Comparison of ENCODE assay signal across 27 cellular contexts in the genomic region with DNA sequence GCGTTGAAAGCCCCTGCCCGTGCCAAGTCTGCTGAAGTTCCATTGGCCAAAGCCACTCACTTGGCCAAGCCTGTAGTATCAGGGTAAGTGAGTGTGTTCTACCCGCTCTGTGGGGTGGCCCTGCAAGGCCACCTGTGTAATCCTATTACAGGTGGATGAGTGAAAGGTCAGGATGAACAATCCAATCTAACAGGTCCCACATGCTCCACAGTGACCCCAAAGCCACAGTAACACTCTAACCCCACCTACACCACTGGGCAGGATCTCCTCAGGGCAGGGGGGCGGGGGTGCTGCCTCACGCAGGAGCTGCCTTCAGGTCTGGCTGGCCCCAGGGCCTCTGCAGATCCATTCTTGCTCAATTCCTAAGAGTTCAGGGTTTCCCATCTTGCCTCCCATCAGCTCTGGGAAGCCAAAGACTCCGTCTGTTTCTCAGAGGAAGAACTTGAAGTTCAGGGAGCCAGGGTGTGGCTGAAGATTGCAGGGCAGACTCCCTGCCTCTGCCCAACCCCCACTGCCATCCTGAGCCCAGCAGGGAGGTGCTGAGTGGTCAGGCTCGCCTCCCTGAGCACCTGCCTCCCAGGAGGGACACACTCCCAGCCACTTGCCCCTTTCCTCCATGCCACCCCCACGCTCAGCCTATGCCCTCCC. TPM values are rescaled to one million over a fixed set of nuclear protein-coding genes. Genes with fewer than 3 reads are reported as not detected.
DNase-seq lines count a peak whose midpoint lies in the region; ATAC-seq, FAIRE-seq and TF ChIP-seq lines count a peak whose summit lies in the region.
"Had no signal": no experiment of that assay in that cellular context is flagged by ENCODE, and none has a peak within 500 bp of the region (broad histone marks: within the 10 kb centered on the region; RNA-seq: fewer than 3 reads in every experiment).

No MANE protein-coding gene starts in this region.

- no peaks in the 10 kb centered on the region for H3K79me1 ChIP-seq in H1 (ENCODE audit: low read depth, low read length)
- no peaks in the 10 kb centered on the region for H3K79me1 ChIP-seq in mesenchymal stem cell (replicated peaks; ENCODE audit: low read length, poor library complexity, severe bottlenecking)

- H3K4me3 ChIP-seq in H1 (ENCODE audit: extremely low read depth in 1 of 4, insufficient read depth in 2 of 4, low read depth in 3 of 4, low read length in 4 of 4) (no peak overlapping the region), mesenchymal stem cell (ENCODE audit: insufficient read depth in 1 of 2, low read depth in 1 of 2, low read length in 2 of 2) (no peak overlapping the region)
- H3K4me3 ChIP-seq: psoas muscle, smooth muscle cell, stomach had no signal

- H2BK5ac ChIP-seq in H1 (ENCODE audit: low read depth, low read length) (no peak overlapping the region; the same call in 1 of the 2 replicates), mesenchymal stem cell (ENCODE audit: low read depth, low read length, poor library complexity, severe bottlenecking) (no peak overlapping the region)

- H3K36me3 ChIP-seq in H1 (ENCODE audit: control insufficient read depth in 2 of 4, insufficient read depth in 4 of 4, low read length in 3 of 4) (no peaks in the 10 kb centered on the region), mesenchymal stem cell (ENCODE audit: control insufficient read depth in 1 of 2, insufficient read depth in 2 of 2, low read depth in 1 of 2, low read length in 2 of 2) (no peaks in the 10 kb centered on the region)
- H3K36me3 ChIP-seq: BE2C, stomach had no signal

- TF ChIP-seq POLR2A in H1 (IDR thresholded peaks at IDR 0.05; ENCODE audit: control extremely low read depth in 1 of 2, low read depth in 2 of 2, low read length in 2 of 2): no peak

- peak; percentile 44 for DNase-seq in SIG-M5 treated with dmso at 0.1 percent for 504 hours (lab: John Stamatoyannopoulos, UW; ENCODE audit: unreplicated experiment)
- no peak for DNase-seq in SIG-M5 (lab: John Stamatoyannopoulos, UW)
- no peak for DNase-seq in H1 (ENCODE audit: low read depth in 1 of 2, low spot score in 2 of 2)
- no peak for DNase-seq in mesenchymal stem cell
- no peak for DNase-seq in iPS-NIHi11 (ENCODE audit: low spot score)
- no peak for DNase-seq in osteocyte (ENCODE audit: extremely low spot score, unreplicated experiment)
- DNase-seq: activated CD8-positive, alpha-beta T cell treated with anti-CD3 and anti-CD28 coated beads, Interleukin-2, amount 10 ng/mL, durations not matched to agents 7 days and 5 days; activated naive CD4-positive, alpha-beta T cell treated with anti-CD3 and anti-CD28 coated beads, Interleukin-2, amount 10 ng/mL, durations not matched to agents 7 days and 5 days; activated T-cell treated with anti-CD3 and anti-CD28 coated beads, Interleukin-2, amount 50 U/mL, for 1 hour; anterior cingulate cortex; BE2C; central memory CD4-positive, alpha-beta T cell; EL; left cardiac atrium; midbrain; NCI-H1436; NCI-H526 treated with DMSO at 0.1 percent for 48 hours; nephron progenitor cell; psoas muscle; stimulated activated CD4-positive, alpha-beta T cell treated with anti-CD3 and anti-CD28 coated beads, Interleukin-4, amount 100 ng/mL, for 24 hours; stomach had no signal

- no peaks in the 10 kb centered on the region for H3K9me3 ChIP-seq in H1 (ENCODE audit: insufficient read depth in 2 of 2, low read depth in 1 of 2, low read length in 1 of 2)
- H3K9me3 ChIP-seq in mesenchymal stem cell (ENCODE audit: control insufficient read depth, low read length): no peaks in the 10 kb centered on the region
- H3K9me3 ChIP-seq: BE2C, psoas muscle, stomach had no signal

- no peaks in the 10 kb centered on the region for H3K9me3 Mint-ChIP-seq in osteocyte (ENCODE audit: unreplicated experiment)
- H3K9me3 Mint-ChIP-seq: activated naive CD4-positive, alpha-beta T cell treated with anti-CD3 and anti-CD28 coated beads, Interleukin-2, amount 10 ng/mL, durations not matched to agents 7 days and 5 days; nephron progenitor cell; type B pancreatic cell had no signal

- TF ChIP-seq EP300 in H1 (IDR thresholded peaks at IDR 0.05; ENCODE audit: borderline replicate concordance in 1 of 2, low read depth in 2 of 2, low read length in 2 of 2): no peak

- H2BK12ac ChIP-seq in H1 (ENCODE audit: low read depth, low read length) (no peak overlapping the region), mesenchymal stem cell (ENCODE audit: low read length in 2 of 2) (no peak overlapping the region)

- POLR2A ChIA-PET in H1 (lab: Charles Lee; ENCODE audit: partially characterized antibody): interaction anchor here (0.9 kb wide), 1 partner anchor 11 kb away, joined by 3 read pairs; no protein-coding TSS in a partner anchor

- H4K8ac ChIP-seq in H1 (ENCODE audit: extremely low read depth, insufficient read depth, low read length) (no peak overlapping the region), mesenchymal stem cell (ENCODE audit: low read length) (no peak overlapping the region)

- no peaks in the 10 kb centered on the region for H3K23me2 ChIP-seq in H1 (ENCODE audit: low read depth, low read length)

- ATAC-seq in HG03457 (IDR thresholded peaks at IDR 0.05; ENCODE audit: unreplicated experiment): no peak
- no peak for ATAC-seq in HG02610 (IDR thresholded peaks at IDR 0.05; ENCODE audit: unreplicated experiment)
- ATAC-seq: activated CD8-positive, alpha-beta T cell treated with anti-CD3 and anti-CD28 coated beads, Interleukin-2, amount 10 ng/mL, durations not matched to agents 7 days and 5 days; left cardiac atrium; psoas muscle; SK-N-SH treated with all-trans-retinoic acid at 6 μM for 48 hours had no signal

- no peak for TF ChIP-seq RAD21 in H1 (IDR thresholded peaks at IDR 0.05 in 1 of 2, conservative IDR thresholded peaks at IDR 0.05 in 1 of 2; ENCODE audit: low read depth in 2 of 2, low read length in 2 of 2)

- no peak overlapping the region for H3K14ac ChIP-seq in H1 (ENCODE audit: insufficient read length)
- H3K14ac ChIP-seq in mesenchymal stem cell (ENCODE audit: low read length in 2 of 2): peak overlapping the region in 1 of 2 experiments; percentile 23

- H3K4me1 Mint-ChIP-seq in osteocyte (ENCODE audit: unreplicated experiment): peaks cover 3% of the 10 kb centered on the region
- H3K4me1 Mint-ChIP-seq: activated naive CD4-positive, alpha-beta T cell treated with anti-CD3 and anti-CD28 coated beads, Interleukin-2, amount 10 ng/mL, durations not matched to agents 7 days and 5 days; nephron progenitor cell had no signal

- no peak overlapping the region for H3K4me3 Mint-ChIP-seq in osteocyte (ENCODE audit: unreplicated experiment)
- H3K4me3 Mint-ChIP-seq: activated CD8-positive, alpha-beta T cell treated with anti-CD3 and anti-CD28 coated beads, Interleukin-2, amount 10 ng/mL, durations not matched to agents 7 days and 5 days; activated naive CD4-positive, alpha-beta T cell treated with anti-CD3 and anti-CD28 coated beads, Interleukin-2, amount 10 ng/mL, durations not matched to agents 7 days and 5 days; nephron progenitor cell; type B pancreatic cell had no signal

- no peaks in the 10 kb centered on the region for H3K27me3 Mint-ChIP-seq in osteocyte (ENCODE audit: unreplicated experiment)
- H3K27me3 Mint-ChIP-seq: type B pancreatic cell had no signal

- H4K20me1 ChIP-seq in H1 (replicated peaks in 1 of 2; ENCODE audit: control insufficient read depth in 1 of 2, insufficient read depth in 2 of 2, low read length in 2 of 2): no peaks in the 10 kb centered on the region

- no peaks in the 10 kb centered on the region for H3K36me3 Mint-ChIP-seq in osteocyte (ENCODE audit: unreplicated experiment)
- H3K36me3 Mint-ChIP-seq: activated naive CD4-positive, alpha-beta T cell treated with anti-CD3 and anti-CD28 coated beads, Interleukin-2, amount 10 ng/mL, durations not matched to agents 7 days and 5 days; type B pancreatic cell had no signal

- no peak overlapping the region for H2BK20ac ChIP-seq in H1 (ENCODE audit: low read length)

- H3K4me2 ChIP-seq in H1 (ENCODE audit: insufficient read depth in 1 of 2, low read depth in 2 of 2, low read length in 2 of 2) (peak overlapping the region in 1 of 2 experiments; percentile 30; a peak in 2 of 4 replicates), mesenchymal stem cell (ENCODE audit: low read length, poor library complexity, severe bottlenecking) (no peak overlapping the region)
- H3K4me2 ChIP-seq: smooth muscle cell had no signal

- H2AK5ac ChIP-seq in H1 (ENCODE audit: low read depth, low read length): no peak overlapping the region
- H2AK5ac ChIP-seq in mesenchymal stem cell (ENCODE audit: low read length, severe bottlenecking): no peak overlapping the region

- H3K18ac ChIP-seq in H1 (ENCODE audit: extremely low read depth, low read length): peak overlapping the region; percentile 36; the same call in 1 of the 2 replicates
- H3K18ac ChIP-seq in mesenchymal stem cell (ENCODE audit: low read depth in 1 of 2, low read length in 2 of 2): peak overlapping the region in 1 of 2 experiments; percentile 28

- H3K79me2 ChIP-seq in H1 (ENCODE audit: control insufficient read depth in 1 of 2, insufficient read depth in 2 of 2, low read length in 2 of 2): no peaks in the 10 kb centered on the region

- peak overlapping the region; percentile 40 for H2BK15ac ChIP-seq in H1 (ENCODE audit: low read length)
- no peak overlapping the region for H2BK15ac ChIP-seq in mesenchymal stem cell (ENCODE audit: low read depth, poor library complexity, severe bottlenecking)

- H3K9ac ChIP-seq in H1 (replicated peaks in 1 of 4; ENCODE audit: extremely low read depth in 1 of 4, low read depth in 3 of 4, low read length in 3 of 4) (no peak overlapping the region), mesenchymal stem cell (ENCODE audit: low read length) (no peak overlapping the region)

- peaks cover 0 to 6% (median 4%) of the 10 kb centered on the region in 4 experiments; a peak in 4 of 7 replicates for H3K4me1 ChIP-seq in H1 (replicated peaks in 1 of 4; ENCODE audit: control insufficient read depth in 3 of 4, insufficient read depth in 4 of 4, low read length in 3 of 4)
- no peaks in the 10 kb centered on the region for H3K4me1 ChIP-seq in mesenchymal stem cell (ENCODE audit: control insufficient read depth, insufficient read depth, low read depth, low read length)
- H3K4me1 ChIP-seq: BE2C, psoas muscle had no signal

- no peak overlapping the region for H2AFZ ChIP-seq in H1 (ENCODE audit: low read length)
- H2AFZ ChIP-seq in mesenchymal stem cell (ENCODE audit: low read depth, low read length): no peak overlapping the region

- no peak overlapping the region for H3K4ac ChIP-seq in H1 (replicated peaks; ENCODE audit: insufficient read length, low read depth, low read length)
- no peak overlapping the region for H3K4ac ChIP-seq in mesenchymal stem cell (ENCODE audit: low read depth in 1 of 2, low read length in 2 of 2)

- no peak overlapping the region for H4K5ac ChIP-seq in H1 (ENCODE audit: insufficient read length, low read depth, low read length)

- no peak overlapping the region for H3K56ac ChIP-seq in H1 (replicated peaks; ENCODE audit: insufficient read length, low read depth, low read length)

- TF ChIP-seq CTCF in H1 (IDR thresholded peaks at IDR 0.05; ENCODE audit: control extremely low read depth in 1 of 3, insufficient read depth in 1 of 3, low read depth in 1 of 3, low read length in 3 of 3) (no peak), osteocyte (IDR thresholded peaks at IDR 0.05) (no peak)

- no peak overlapping the region for H3K27ac Mint-ChIP-seq in osteocyte (ENCODE audit: unreplicated experiment)
- H3K27ac Mint-ChIP-seq: activated CD8-positive, alpha-beta T cell treated with anti-CD3 and anti-CD28 coated beads, Interleukin-2, amount 10 ng/mL, durations not matched to agents 7 days and 5 days; activated naive CD4-positive, alpha-beta T cell treated with anti-CD3 and anti-CD28 coated beads, Interleukin-2, amount 10 ng/mL, durations not matched to agents 7 days and 5 days; nephron progenitor cell; type B pancreatic cell had no signal

- CTCF ChIA-PET in H1 (lab: Charles Lee; ENCODE audit: partially characterized antibody): interaction anchor here (0.6 to 4.2 kb wide), 2 partner anchors 9 to 10 kb away, joined by 3 to 29 read pairs; partner anchors contain the start of gene COMTD1

- H2BK120ac ChIP-seq in H1 (replicated peaks; ENCODE audit: low read depth, low read length) (no peak overlapping the region), mesenchymal stem cell (ENCODE audit: low read depth, low read length) (no peak overlapping the region)

- no peak for FAIRE-seq in H1 (lab: Jason Lieb, UNC)
- FAIRE-seq: A204.1 had no signal

- H3K27ac ChIP-seq in H1 (ENCODE audit: low read depth, low read length): no peak overlapping the region
- H3K27ac ChIP-seq in mesenchymal stem cell (ENCODE audit: low read length, poor library complexity, severe bottlenecking): no peak overlapping the region
- H3K27ac ChIP-seq: psoas muscle had no signal

- no peak overlapping the region for H3K23ac ChIP-seq in H1 (ENCODE audit: insufficient read length)
- H3K23ac ChIP-seq in mesenchymal stem cell (ENCODE audit: low read length in 2 of 2): no peak overlapping the region

- H4K91ac ChIP-seq in H1 (replicated peaks; ENCODE audit: insufficient read length, low read length) (no peak overlapping the region), mesenchymal stem cell (ENCODE audit: low read length) (peak overlapping the region; percentile 70)

- 0 out of 7 replicates have a peak, but pooled peaks cover 0 to 2% (median 0%) of the 10 kb centered on the region in 4 experiments for H3K27me3 ChIP-seq in H1 (replicated peaks in 1 of 4; ENCODE audit: control insufficient read depth in 3 of 4, extremely low read depth in 1 of 4, insufficient read depth in 3 of 4, low read length in 3 of 4)
- H3K27me3 ChIP-seq in mesenchymal stem cell (ENCODE audit: control insufficient read depth in 1 of 2, insufficient read depth in 1 of 2, low read length in 2 of 2): peaks cover 0 to 44% of the 10 kb centered on the region in 2 experiments
- H3K27me3 ChIP-seq: BE2C, stomach had no signal

- 71% methylated on average over 8 of the region's 8 CpGs; no CpG with 5 or more reads in 1 of the 2 experiments for WGBS in H1 (ENCODE audit: extremely low coverage in 1 of 2, insufficient coverage in 1 of 2, insufficient read length in 1 of 2, insufficient replicate concordance in 2 of 2, low coverage in 1 of 2, low lambda C conversion rate in 2 of 2, missing lambda C conversion rate in 1 of 2), 2 experiments
- WGBS in mesenchymal stem cell: 74% methylated on average over 8 of the region's 8 CpGs

RNA-seq across cellular contexts. Expression of gene COMTD1, which starts 9.7 kb away (rescaled TPM):
- 31.9 and 32.5 TPM in 2 replicates for total RNA-seq in H1 (2021; fragmentation: NEBNext Ultra II Directional; extraction: Animal tissue kit (Norgen Biotek cat#: 25700))
- polyA plus RNA-seq in H1 (2011; rRNA removed): 42.4 and 59.4 TPM in 2 replicates
- 39.1 TPM for polyA plus RNA-seq in H1 (2011; cell fraction: cytosol; rRNA removed)
- polyA plus RNA-seq in H1 (2011; cell fraction: nucleus; rRNA removed): 70.0 TPM
- 26.0 to 34.8 TPM (median 30.2 TPM) in 4 replicates for polyA plus RNA-seq in H1 (2012, experiment 1 of 2)
- polyA plus RNA-seq in H1 (2012, experiment 2 of 2): 26.7 TPM
- polyA plus RNA-seq in H1 (2013, experiment 1 of 2): 46.2 TPM
- polyA plus RNA-seq in H1 (2013, experiment 2 of 2): 41.3 TPM
- 2.0 and 2.8 TPM in 2 replicates for polyA minus RNA-seq in H1 (2011; rRNA and poly(A)+ RNA removed)
- polyA minus RNA-seq in H1 (2011; cell fraction: cytosol; rRNA and poly(A)+ RNA removed): 12.6 TPM
- polyA minus RNA-seq in H1 (2011; cell fraction: nucleus; rRNA and poly(A)+ RNA removed): 10.9 TPM
- polyA plus RNA-seq in mesenchymal stem cell (2013, experiment 1 of 2): 11.1 TPM
- polyA plus RNA-seq in mesenchymal stem cell (2013, experiment 2 of 2): 8.8 TPM
- total RNA-seq in osteocyte: 12.9 and 15.7 TPM in 2 replicates

RNA-seq across cellular contexts. Expression of gene VDAC2, which starts 34.9 kb away (rescaled TPM):
- 284 and 287 TPM in 2 replicates for total RNA-seq in H1 (2021; fragmentation: NEBNext Ultra II Directional; extraction: Animal tissue kit (Norgen Biotek cat#: 25700))
- 61.8 and 89.8 TPM in 2 replicates for polyA plus RNA-seq in H1 (2011; rRNA removed)
- polyA plus RNA-seq in H1 (2011; cell fraction: cytosol; rRNA removed): 96.8 TPM
- 39.8 TPM for polyA plus RNA-seq in H1 (2011; cell fraction: nucleus; rRNA removed)
- 219 to 342 TPM (median 230 TPM) in 4 replicates for polyA plus RNA-seq in H1 (2012, experiment 1 of 2)
- polyA plus RNA-seq in H1 (2012, experiment 2 of 2): 112 TPM
- 194 TPM for polyA plus RNA-seq in H1 (2013, experiment 1 of 2)
- 189 TPM for polyA plus RNA-seq in H1 (2013, experiment 2 of 2)
- polyA minus RNA-seq in H1 (2011; rRNA and poly(A)+ RNA removed): 57.0 and 61.8 TPM in 2 replicates
- polyA minus RNA-seq in H1 (2011; cell fraction: cytosol; rRNA and poly(A)+ RNA removed): 80.7 TPM
- polyA minus RNA-seq in H1 (2011; cell fraction: nucleus; rRNA and poly(A)+ RNA removed): 72.0 TPM
- 152 TPM for polyA plus RNA-seq in mesenchymal stem cell (2013, experiment 1 of 2)
- 153 TPM for polyA plus RNA-seq in mesenchymal stem cell (2013, experiment 2 of 2)
- 130 TPM in 2 replicates for total RNA-seq in osteocyte
